ENCODE assay signal across 1 cellular context in the genomic region with DNA sequence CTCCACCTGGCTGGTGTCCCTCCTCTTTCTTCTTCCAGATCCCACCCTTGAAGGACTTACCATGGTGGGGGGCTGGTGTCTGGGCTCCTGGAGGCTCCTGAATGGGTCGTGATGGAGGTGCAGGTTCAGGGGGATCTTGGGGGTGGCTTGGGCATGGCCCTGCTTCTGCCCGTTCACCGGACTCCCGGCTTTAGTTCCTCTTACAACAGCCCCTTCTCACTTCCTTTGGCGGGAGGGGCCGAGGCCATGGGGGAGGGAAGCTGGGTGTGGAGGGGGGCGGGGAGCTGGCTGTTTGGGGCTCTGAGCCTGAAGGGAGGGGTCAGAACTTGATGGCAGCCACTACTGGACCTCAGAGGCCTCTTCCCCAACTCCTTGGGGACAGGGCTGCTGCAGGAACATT.
TF ChIP-seq lines count a peak whose summit lies in the region.

TSS of gene MYO1F (minus strand) at position 196 of the 400 bp plus-strand sequence. CDS start at position 63, 133 bp downstream.

TF ChIP-seq in GM12878, 131 proteins besides CTCF, POLR2A, EP300 and RAD21 (continued from another document):
- TF ChIP-seq, protein P1, sequence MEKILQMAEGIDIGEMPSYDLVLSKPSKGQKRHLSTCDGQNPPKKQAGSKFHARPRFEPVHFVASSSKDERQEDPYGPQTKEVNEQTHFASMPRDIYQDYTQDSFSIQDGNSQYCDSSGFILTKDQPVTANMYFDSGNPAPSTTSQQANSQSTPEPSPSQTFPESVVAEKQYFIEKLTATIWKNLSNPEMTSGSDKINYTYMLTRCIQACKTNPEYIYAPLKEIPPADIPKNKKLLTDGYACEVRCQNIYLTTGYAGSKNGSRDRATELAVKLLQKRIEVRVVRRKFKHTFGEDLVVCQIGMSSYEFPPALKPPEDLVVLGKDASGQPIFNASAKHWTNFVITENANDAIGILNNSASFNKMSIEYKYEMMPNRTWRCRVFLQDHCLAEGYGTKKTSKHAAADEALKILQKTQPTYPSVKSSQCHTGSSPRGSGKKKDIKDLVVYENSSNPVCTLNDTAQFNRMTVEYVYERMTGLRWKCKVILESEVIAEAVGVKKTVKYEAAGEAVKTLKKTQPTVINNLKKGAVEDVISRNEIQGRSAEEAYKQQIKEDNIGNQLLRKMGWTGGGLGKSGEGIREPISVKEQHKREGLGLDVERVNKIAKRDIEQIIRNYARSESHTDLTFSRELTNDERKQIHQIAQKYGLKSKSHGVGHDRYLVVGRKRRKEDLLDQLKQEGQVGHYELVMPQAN (conservative IDR thresholded peaks at IDR 0.05): no peak
- TF ChIP-seq NFIC (IDR thresholded peaks at IDR 0.05; ENCODE audit: low read depth, low read length) (no peak), PKNOX1 (IDR thresholded peaks at IDR 0.05) (no peak), RCOR1 (conservative IDR thresholded peaks at IDR 0.05; ENCODE audit: low read depth, low read length) (no peak), GATAD2B (conservative IDR thresholded peaks at IDR 0.05; ENCODE audit: low read depth) (no peak), ZNF24 (IDR thresholded peaks at IDR 0.05) (no peak), TARDBP (IDR thresholded peaks at IDR 0.05; ENCODE audit: borderline replicate concordance) (no peak), DPF2 (IDR thresholded peaks at IDR 0.05) (no peak), CUX1 (IDR thresholded peaks at IDR 0.05; ENCODE audit: insufficient replicate concordance, low read depth, low read length) (no peak), CBX3 (IDR thresholded peaks at IDR 0.05; ENCODE audit: borderline replicate concordance, low read depth) (no peak)
- TF ChIP-seq, protein P2, sequence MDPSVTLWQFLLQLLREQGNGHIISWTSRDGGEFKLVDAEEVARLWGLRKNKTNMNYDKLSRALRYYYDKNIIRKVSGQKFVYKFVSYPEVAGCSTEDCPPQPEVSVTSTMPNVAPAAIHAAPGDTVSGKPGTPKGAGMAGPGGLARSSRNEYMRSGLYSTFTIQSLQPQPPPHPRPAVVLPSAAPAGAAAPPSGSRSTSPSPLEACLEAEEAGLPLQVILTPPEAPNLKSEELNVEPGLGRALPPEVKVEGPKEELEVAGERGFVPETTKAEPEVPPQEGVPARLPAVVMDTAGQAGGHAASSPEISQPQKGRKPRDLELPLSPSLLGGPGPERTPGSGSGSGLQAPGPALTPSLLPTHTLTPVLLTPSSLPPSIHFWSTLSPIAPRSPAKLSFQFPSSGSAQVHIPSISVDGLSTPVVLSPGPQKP (IDR thresholded peaks at IDR 0.05; ENCODE audit: low read depth, low read length): no peak
- TF ChIP-seq, protein P3, sequence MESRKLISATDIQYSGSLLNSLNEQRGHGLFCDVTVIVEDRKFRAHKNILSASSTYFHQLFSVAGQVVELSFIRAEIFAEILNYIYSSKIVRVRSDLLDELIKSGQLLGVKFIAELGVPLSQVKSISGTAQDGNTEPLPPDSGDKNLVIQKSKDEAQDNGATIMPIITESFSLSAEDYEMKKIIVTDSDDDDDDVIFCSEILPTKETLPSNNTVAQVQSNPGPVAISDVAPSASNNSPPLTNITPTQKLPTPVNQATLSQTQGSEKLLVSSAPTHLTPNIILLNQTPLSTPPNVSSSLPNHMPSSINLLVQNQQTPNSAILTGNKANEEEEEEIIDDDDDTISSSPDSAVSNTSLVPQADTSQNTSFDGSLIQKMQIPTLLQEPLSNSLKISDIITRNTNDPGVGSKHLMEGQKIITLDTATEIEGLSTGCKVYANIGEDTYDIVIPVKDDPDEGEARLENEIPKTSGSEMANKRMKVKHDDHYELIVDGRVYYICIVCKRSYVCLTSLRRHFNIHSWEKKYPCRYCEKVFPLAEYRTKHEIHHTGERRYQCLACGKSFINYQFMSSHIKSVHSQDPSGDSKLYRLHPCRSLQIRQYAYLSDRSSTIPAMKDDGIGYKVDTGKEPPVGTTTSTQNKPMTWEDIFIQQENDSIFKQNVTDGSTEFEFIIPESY (IDR thresholded peaks at IDR 0.05): no peak
